ENCODE assay signal across 20 cellular contexts in genomic region chr3:36864180-36865053, GRCh38.
A peak's percentile ranks its signal among the peaks of the same experiment; 100 is the strongest.
DNase-seq lines count a peak whose midpoint lies in the region; ATAC-seq, FAIRE-seq and TF ChIP-seq lines count a peak whose summit lies in the region.
"Had no signal": no experiment of that assay in that cellular context is flagged by ENCODE, and none has a peak within 500 bp of the region (broad histone marks: within the 10 kb centered on the region; RNA-seq: fewer than 3 reads in every experiment).

No MANE protein-coding gene starts in this region.

- DNase-seq in CD1c-positive myeloid dendritic cell (ENCODE audit: extremely low spot score), result peak; percentile 2
- DNase-seq in GF-D8 (lab: John Stamatoyannopoulos, UW), result peak; percentile 81
- peak; percentile 57 for DNase-seq in SKM-1 (lab: John Stamatoyannopoulos, UW; ENCODE audit: unreplicated experiment)
- DNase-seq in fibroblast of villous mesenchyme (ENCODE audit: low read depth), result peak; percentile 5
- DNase-seq in NCI-H524 treated with DMSO at 0.1 percent for 48 hours (lab: John Stamatoyannopoulos, UW), result no peak
- no peak for DNase-seq in caudate nucleus (lab: John Stamatoyannopoulos, UW)
- DNase-seq in pancreas, result no peak
- no peak for DNase-seq in COLO829 (ENCODE audit: low spot score)
- DNase-seq: activated CD8-positive, alpha-beta memory T cell treated with anti-CD3 and anti-CD28 coated beads, Interleukin-2, amount 50 U/mL, for 4 hours; activated naive CD4-positive, alpha-beta T cell treated with anti-CD3 and anti-CD28 coated beads, Interleukin-2, amount 50 U/mL, for 16 hours; head of caudate nucleus; lower lobe of right lung; NCI-H1048; NCI-H2107; NCI-H774; psoas muscle; spleen had no signal

- H3K9me3 ChIP-seq in pancreas, result no peaks in the 10 kb centered on the region
- H3K9me3 ChIP-seq: breast epithelium, lower lobe of right lung, psoas muscle, spleen, thoracic aorta had no signal

- WGBS in pancreas, 2 donors, result 78 to 87% methylated on average over 5 of the region's 5 CpGs

- H3K36me3 ChIP-seq in pancreas, result no peaks in the 10 kb centered on the region
- H3K36me3 ChIP-seq: breast epithelium had no signal

- no peak for ATAC-seq in pancreas
- ATAC-seq: lower lobe of right lung, psoas muscle had no signal

- H3K27me3 ChIP-seq in pancreas, result no peaks in the 10 kb centered on the region
- H3K27me3 ChIP-seq: breast epithelium, spleen had no signal

- TF ChIP-seq CTCF in fibroblast of villous mesenchyme (IDR thresholded peaks at IDR 0.05; ENCODE audit: insufficient read depth, low read depth, low read length) (no peak), pancreas (IDR thresholded peaks at IDR 0.05) (no peak)

- no peaks in the 10 kb centered on the region for H3K4me1 ChIP-seq in pancreas
- H3K4me1 ChIP-seq: breast epithelium, lower lobe of right lung, psoas muscle had no signal

- intact Hi-C loops in pancreas (cut with DNase I), result loop anchor here in 1 of 3 donors (10.0 kb wide), 1 partner anchor 130 kb away; no protein-coding TSS in a partner anchor

- no peak for FAIRE-seq in pancreas (lab: Jason Lieb, UNC)

- H3K27ac ChIP-seq in caudate nucleus (ENCODE audit: low read depth, low read length), result no peak overlapping the region
- H3K27ac ChIP-seq in pancreas, result no peak overlapping the region
- H3K27ac ChIP-seq: breast epithelium, lower lobe of right lung, psoas muscle, thoracic aorta, VCaP had no signal

- H3K4me3 ChIP-seq in fibroblast of villous mesenchyme (ENCODE audit: low read depth, low read length), result no peak overlapping the region
- no peak overlapping the region for H3K4me3 ChIP-seq in pancreas
- H3K4me3 ChIP-seq: breast epithelium, lower lobe of right lung, psoas muscle, spleen, thoracic aorta had no signal

Comparison
In these comparisons a context has a peak if more than half of its experiments do, and no peak if none do; other contexts are left out.
1. DNase-seq: peak in CD1c-positive myeloid dendritic cell (single experiment), GF-D8 (single experiment), SKM-1 (single experiment) and fibroblast of villous mesenchyme (single experiment); none in NCI-H524 treated with DMSO at 0.1 percent for 48 hours (single experiment), caudate nucleus (0 of 61), pancreas (0 of 6) and COLO829 (single experiment).